ENCODE assay signal across 8 cellular contexts in genomic region chr2:191635333-191636234, GRCh38. TPM values are rescaled to one million over a fixed set of nuclear protein-coding genes. Genes with fewer than 3 reads are reported as not detected.
DNase-seq lines count a peak whose midpoint lies in the region; ATAC-seq, FAIRE-seq and TF ChIP-seq lines count a peak whose summit lies in the region.

No MANE protein-coding gene starts in this region.

- no peak for FAIRE-seq in urothelium cell line (lab: Jason Lieb, UNC)

- intact Hi-C loops in thyroid gland (cut with DNase I), result no loop called here

- peak overlapping the region; percentile 63 to 88 for H3K27ac Mint-ChIP-seq in activated naive CD4-positive, alpha-beta T cell treated with anti-CD3 and anti-CD28 coated beads, Interleukin-2, amount 50 U/mL, for 72 hours

- peak; percentile 83 for ATAC-seq in HG03045 (IDR thresholded peaks at IDR 0.05; ENCODE audit: unreplicated experiment)
- peak; percentile 74 to 79 for ATAC-seq in activated naive CD4-positive, alpha-beta T cell treated with anti-CD3 and anti-CD28 coated beads, Interleukin-2, amount 50 U/mL, for 72 hours

- no peak for TF ChIP-seq CTCF in thyroid gland (IDR thresholded peaks at IDR 0.05)

- no peaks in the 10 kb centered on the region for H3K27me3 ChIP-seq in thyroid gland

- H3K9me3 Mint-ChIP-seq in activated naive CD4-positive, alpha-beta T cell treated with anti-CD3 and anti-CD28 coated beads, Interleukin-2, amount 50 U/mL, for 72 hours, result no peaks in the 10 kb centered on the region

- H3K4me3 ChIP-seq in thyroid gland (replicated peaks in 1 of 3), result no peak overlapping the region

- TF ChIP-seq POLR2A in thyroid gland (IDR thresholded peaks at IDR 0.05), result no peak

- H3K4me1 ChIP-seq in thyroid gland, result peaks cover 0 to 7% of the 10 kb centered on the region in 2 donors

- H3K36me3 Mint-ChIP-seq in activated naive CD4-positive, alpha-beta T cell treated with anti-CD3 and anti-CD28 coated beads, Interleukin-2, amount 50 U/mL, for 72 hours, result no peaks in the 10 kb centered on the region

- 78 to 79% methylated on average over 5 of the region's 5 CpGs for WGBS in thyroid gland, 2 donors

- H3K36me3 ChIP-seq in thyroid gland, result no peaks in the 10 kb centered on the region

- DNase-seq in stimulated activated CD4-positive, alpha-beta T cell treated with anti-CD3 and anti-CD28 coated beads, Interleukin-15, amount 100 ng/mL, for 24 hours, result peak; percentile 24
- DNase-seq in stimulated activated CD4-positive, alpha-beta T cell treated with anti-CD3 and anti-CD28 coated beads, Interleukin-2, amount 100 ng/mL, for 24 hours, result no peak
- DNase-seq in activated naive CD4-positive, alpha-beta T cell treated with anti-CD3 and anti-CD28 coated beads, Interleukin-2, amount 50 U/mL, for 72 hours (ENCODE audit: low spot score in 2 of 2), result peak in 1 of 2 donors; percentile 35
- peak; percentile 64 for DNase-seq in urothelium cell line (ENCODE audit: low spot score)
- no peak for DNase-seq in activated gamma-delta T cell treated with Interleukin-2 at 50 U/mL for 16 hours
- DNase-seq in cerebellum (ENCODE audit: low spot score), result no peak
- DNase-seq in thyroid gland, result no peak

- H3K9me3 ChIP-seq in thyroid gland, result no peaks in the 10 kb centered on the region

- H3K27ac ChIP-seq in thyroid gland, result no peak overlapping the region

RNA-seq across cellular contexts. Expression of gene NABP1, which starts 42.4 kb away (rescaled TPM):
- 10 to 100 TPM; 53.7 to 59.7 TPM for total RNA-seq in activated naive CD4-positive, alpha-beta T cell treated with anti-CD3 and anti-CD28 coated beads, Interleukin-2, amount 50 U/mL, for 72 hours
- total RNA-seq in cerebellum (15.3 TPM), thyroid gland (10 to 100 TPM in 1 of 4 donors, 1 to 10 TPM in 3; 5.7 to 28.6 (median 7.9) TPM)

Comparison
In these comparisons a context has a peak if more than half of its experiments do, and no peak if none do; other contexts are left out.
1. DNase-seq: peak in stimulated activated CD4-positive, alpha-beta T cell treated with anti-CD3 and anti-CD28 coated beads, Interleukin-15, amount 100 ng/mL, for 24 hours (single experiment) and urothelium cell line (single experiment); none in stimulated activated CD4-positive, alpha-beta T cell treated with anti-CD3 and anti-CD28 coated beads, Interleukin-2, amount 100 ng/mL, for 24 hours (0 of 2), activated gamma-delta T cell treated with Interleukin-2 at 50 U/mL for 16 hours (single experiment), cerebellum (single experiment) and thyroid gland (0 of 2).